In genomic region chr21:42009018-42009830, GRCh38 we compare ENCODE assay signal across 1 cellular context.
TF ChIP-seq lines count a peak whose summit lies in the region.

No MANE protein-coding gene starts in this region.

TF ChIP-seq in HepG2, 621 proteins besides CTCF, POLR2A, EP300 and RAD21 (continued from another document and continues in another):
- TF ChIP-seq ZNF414 (CRISPR knock-in tag; IDR thresholded peaks at IDR 0.05) (no peak), STAT6 (CRISPR knock-in tag; IDR thresholded peaks at IDR 0.05; ENCODE audit: borderline replicate concordance) (no peak), ZHX2 (IDR thresholded peaks at IDR 0.05; ENCODE audit: low read depth) (0 out of 2 replicates have a peak, but pooled peaks have one; percentile 41), ZHX2 (CRISPR knock-in tag; IDR thresholded peaks at IDR 0.05; ENCODE audit: borderline replicate concordance) (no peak), ATF2 (CRISPR knock-in tag; IDR thresholded peaks at IDR 0.05) (no peak), MAZ (IDR thresholded peaks at IDR 0.05; ENCODE audit: borderline replicate concordance, low read depth, low read length) (no peak), MAZ (CRISPR knock-in tag; IDR thresholded peaks at IDR 0.05; ENCODE audit: low read depth) (peak; percentile 14; the same call in 1 of the 2 replicates), NCOA1 (CRISPR knock-in tag; IDR thresholded peaks at IDR 0.05) (no peak), ZNF660 (CRISPR knock-in tag; IDR thresholded peaks at IDR 0.05; ENCODE audit: borderline replicate concordance, low read depth) (no peak), PTBP1 (IDR thresholded peaks at IDR 0.05; ENCODE audit: low read depth, low read length, poor library complexity, severe bottlenecking) (peak; percentile 60), MBD4 (IDR thresholded peaks at IDR 0.05; ENCODE audit: borderline replicate concordance, low read length) (no peak), ZNF841 (CRISPR knock-in tag; IDR thresholded peaks at IDR 0.05; ENCODE audit: borderline replicate concordance) (no peak), TOE1 (CRISPR knock-in tag; IDR thresholded peaks at IDR 0.05) (no peak), ZBTB38 (CRISPR knock-in tag; IDR thresholded peaks at IDR 0.05) (no peak; the same call in 1 of the 2 replicates), CAMTA2 (CRISPR knock-in tag; IDR thresholded peaks at IDR 0.05; ENCODE audit: borderline replicate concordance) (no peak), ZNF747 (CRISPR knock-in tag; IDR thresholded peaks at IDR 0.05; ENCODE audit: borderline replicate concordance) (no peak), MYC (CRISPR knock-in tag; IDR thresholded peaks at IDR 0.05; ENCODE audit: borderline replicate concordance) (peak; percentile 72), SMC3 (IDR thresholded peaks at IDR 0.05; ENCODE audit: low read length) (no peak), ZNF720 (CRISPR knock-in tag; IDR thresholded peaks at IDR 0.05) (no peak), ZSCAN22 (CRISPR knock-in tag; IDR thresholded peaks at IDR 0.05) (no peak), ZFP90 (CRISPR knock-in tag; IDR thresholded peaks at IDR 0.05; ENCODE audit: borderline replicate concordance) (no peak), MXD3 (CRISPR knock-in tag; IDR thresholded peaks at IDR 0.05) (no peak; the same call in 1 of the 2 replicates), PATZ1 (CRISPR knock-in tag; IDR thresholded peaks at IDR 0.05) (peak; percentile 94), ZXDC (CRISPR knock-in tag; IDR thresholded peaks at IDR 0.05) (no peak), PAXIP1 (CRISPR knock-in tag; conservative IDR thresholded peaks at IDR 0.05) (peak; percentile 26; the same call in 1 of the 2 replicates), MLXIP (CRISPR knock-in tag; IDR thresholded peaks at IDR 0.05; ENCODE audit: borderline replicate concordance) (0 out of 2 replicates have a peak, but pooled peaks have one; percentile 27), MLX (CRISPR knock-in tag; IDR thresholded peaks at IDR 0.05) (no peak), KLF15 (CRISPR knock-in tag; IDR thresholded peaks at IDR 0.05; ENCODE audit: borderline replicate concordance) (no peak)
